Comparison of ENCODE assay signal across 22 cellular contexts in the genomic region with DNA sequence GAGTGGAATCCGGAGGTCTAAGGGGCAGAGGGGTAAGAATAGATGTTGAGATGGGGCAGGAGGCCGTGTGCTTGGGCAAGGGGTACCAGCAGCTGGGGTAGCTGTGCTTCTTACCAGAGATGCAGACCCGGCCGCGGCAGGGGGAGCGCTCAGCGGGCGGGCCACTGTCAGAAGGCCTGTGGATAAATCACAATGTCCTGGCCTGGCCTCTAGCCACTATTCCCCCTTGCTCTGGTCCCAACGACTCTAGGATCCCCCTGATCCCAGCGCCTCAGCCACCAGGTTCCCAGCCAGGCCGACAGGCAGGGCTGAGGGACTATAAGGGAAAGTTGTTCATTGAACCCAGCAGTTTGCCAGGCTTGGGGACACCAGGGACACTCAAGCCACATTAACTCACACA. TPM values are rescaled to one million over a fixed set of nuclear protein-coding genes. Genes with fewer than 3 reads are reported as not detected.
DNase-seq lines count a peak whose midpoint lies in the region; ATAC-seq and TF ChIP-seq lines count a peak whose summit lies in the region.
"Had no signal": no experiment of that assay in that cellular context is flagged by ENCODE, and none has a peak within 500 bp of the region (broad histone marks: within the 10 kb centered on the region; RNA-seq: fewer than 3 reads in every experiment).

No MANE protein-coding gene starts in this region.

- TF ChIP-seq POLR2A in Peyer's patch (IDR thresholded peaks at IDR 0.05) (no peak), right lobe of liver (IDR thresholded peaks at IDR 0.05) (no peak), sigmoid colon (IDR thresholded peaks at IDR 0.05) (no peak), tibial nerve (IDR thresholded peaks at IDR 0.05) (no peak)

- peaks cover 51% of the 10 kb centered on the region for H3K36me3 Mint-ChIP-seq in endothelial cell (ENCODE audit: low read depth, unreplicated experiment)
- H3K36me3 Mint-ChIP-seq in activated naive CD4-positive, alpha-beta T cell treated with anti-CD3 and anti-CD28 coated beads, Interleukin-2, amount 50 U/mL, for 72 hours = no peaks in the 10 kb centered on the region
- H3K36me3 Mint-ChIP-seq in natural killer cell treated with Interleukin-12 subunit alpha and Interleukin-12 subunit beta and Interleukin-15 and Interleukin-18, amount 100 ng/mL, for 72 hours = no peaks in the 10 kb centered on the region

- H3K27me3 ChIP-seq in Peyer's patch (no peaks in the 10 kb centered on the region), right lobe of liver (no peaks in the 10 kb centered on the region), sigmoid colon (no peaks in the 10 kb centered on the region), tibial nerve (no peaks in the 10 kb centered on the region)

- WGBS in right lobe of liver (ENCODE audit: insufficient coverage, low coverage, low lambda C conversion rate, missing lambda C conversion rate) = 25% methylated on average over 1 of the region's 11 CpGs
- WGBS in sigmoid colon, 2 donors = 72 to 82% methylated on average over 11 of the region's 11 CpGs
- WGBS in tibial nerve, 2 donors = 79 to 82% methylated on average over 11 of the region's 11 CpGs

- intact Hi-C loops in right lobe of liver (cut with DNase I) = no loop called here
- intact Hi-C loops in sigmoid colon (cut with DNase I) = no loop called here

- no peak overlapping the region for H3K4me3 ChIP-seq in Peyer's patch
- peak overlapping the region in 1 of 3 donors; percentile 43 for H3K4me3 ChIP-seq in right lobe of liver
- no peak overlapping the region for H3K4me3 ChIP-seq in sigmoid colon
- H3K4me3 ChIP-seq in tibial nerve = no peak overlapping the region
- H3K4me3 ChIP-seq: PC-9 had no signal

- H3K27ac Mint-ChIP-seq in endothelial cell (ENCODE audit: unreplicated experiment) = peak overlapping the region; percentile 42
- peak overlapping the region in 1 of 2 donors; percentile 25 for H3K27ac Mint-ChIP-seq in activated naive CD4-positive, alpha-beta T cell treated with anti-CD3 and anti-CD28 coated beads, Interleukin-2, amount 50 U/mL, for 72 hours
- H3K27ac Mint-ChIP-seq in natural killer cell treated with Interleukin-12 subunit alpha and Interleukin-12 subunit beta and Interleukin-15 and Interleukin-18, amount 100 ng/mL, for 72 hours = no peak overlapping the region

- H3K4me1 ChIP-seq in Peyer's patch = peaks cover 0 to 16% (median 4%) of the 10 kb centered on the region in 4 donors
- H3K4me1 ChIP-seq in right lobe of liver = peaks cover 0 to 29% (median 15%) of the 10 kb centered on the region in 4 donors
- no peaks in the 10 kb centered on the region for H3K4me1 ChIP-seq in sigmoid colon
- H3K4me1 ChIP-seq in tibial nerve = peaks cover 0 to 25% (median 0%) of the 10 kb centered on the region in 4 donors

- ATAC-seq in right lobe of liver = peak; percentile 4 to 33 (median 18)
- no peak for ATAC-seq in activated naive CD4-positive, alpha-beta T cell treated with anti-CD3 and anti-CD28 coated beads, Interleukin-2, amount 50 U/mL, for 72 hours
- ATAC-seq in natural killer cell treated with Interleukin-12 subunit alpha and Interleukin-12 subunit beta and Interleukin-15 and Interleukin-18, amount 100 ng/mL, for 72 hours = no peak
- ATAC-seq: HCT116 had no signal

- H3K9me3 Mint-ChIP-seq in endothelial cell (ENCODE audit: unreplicated experiment) = no peaks in the 10 kb centered on the region
- H3K9me3 Mint-ChIP-seq in activated naive CD4-positive, alpha-beta T cell treated with anti-CD3 and anti-CD28 coated beads, Interleukin-2, amount 50 U/mL, for 72 hours = no peaks in the 10 kb centered on the region
- no peaks in the 10 kb centered on the region for H3K9me3 Mint-ChIP-seq in natural killer cell treated with Interleukin-12 subunit alpha and Interleukin-12 subunit beta and Interleukin-15 and Interleukin-18, amount 100 ng/mL, for 72 hours

- no peak overlapping the region for H3K4me3 Mint-ChIP-seq in endothelial cell (ENCODE audit: unreplicated experiment)
- H3K4me3 Mint-ChIP-seq in natural killer cell treated with Interleukin-12 subunit alpha and Interleukin-12 subunit beta and Interleukin-15 and Interleukin-18, amount 100 ng/mL, for 72 hours = no peak overlapping the region

- no peak for TF ChIP-seq CTCF in Peyer's patch (IDR thresholded peaks at IDR 0.05)
- TF ChIP-seq CTCF in endothelial cell (IDR thresholded peaks at IDR 0.05; ENCODE audit: unreplicated experiment) = no peak
- no peak for TF ChIP-seq CTCF in right lobe of liver (IDR thresholded peaks at IDR 0.05)
- TF ChIP-seq CTCF in sigmoid colon (IDR thresholded peaks at IDR 0.05) = no peak
- TF ChIP-seq CTCF in tibial nerve (IDR thresholded peaks at IDR 0.05) = no peak

- H3K27ac ChIP-seq in Peyer's patch (peak overlapping the region in 3 of 4 donors; percentile 62 to 91 (median 62)), right lobe of liver (peak overlapping the region in 1 of 3 donors; percentile 63), sigmoid colon (no peak overlapping the region), tibial nerve (peak overlapping the region in 2 of 4 donors; percentile 25 to 43)
- H3K27ac ChIP-seq: PC-9 had no signal

- H3K27me3 Mint-ChIP-seq in endothelial cell (ENCODE audit: unreplicated experiment) = peaks cover 19% of the 10 kb centered on the region
- H3K27me3 Mint-ChIP-seq in natural killer cell treated with Interleukin-12 subunit alpha and Interleukin-12 subunit beta and Interleukin-15 and Interleukin-18, amount 100 ng/mL, for 72 hours = no peaks in the 10 kb centered on the region

- peaks cover 14% of the 10 kb centered on the region for H3K4me1 Mint-ChIP-seq in endothelial cell (ENCODE audit: unreplicated experiment)
- H3K4me1 Mint-ChIP-seq in natural killer cell treated with Interleukin-12 subunit alpha and Interleukin-12 subunit beta and Interleukin-15 and Interleukin-18, amount 100 ng/mL, for 72 hours (ENCODE audit: low read depth in 2 of 2) = no peaks in the 10 kb centered on the region

- DNase-seq in Peyer's patch = no peak
- no peak for DNase-seq in endothelial cell (ENCODE audit: low spot score)
- peak in 1 of 3 donors; percentile 53 for DNase-seq in right lobe of liver
- peak; percentile 46 for DNase-seq in sigmoid colon
- no peak for DNase-seq in NCI-H2196 (lab: John Stamatoyannopoulos, UW; ENCODE audit: unreplicated experiment)
- no peak for DNase-seq in activated naive CD4-positive, alpha-beta T cell treated with anti-CD3 and anti-CD28 coated beads, Interleukin-2, amount 50 U/mL, for 72 hours (ENCODE audit: low spot score in 2 of 2)
- DNase-seq in natural killer cell treated with Interleukin-12 subunit alpha and Interleukin-12 subunit beta and Interleukin-15 and Interleukin-18, amount 100 ng/mL, for 72 hours (ENCODE audit: low spot score) = no peak
- no peak for DNase-seq in tibial nerve (ENCODE audit: low spot score in 2 of 2)
- DNase-seq: 8988T, ACHN, Calu3, DMS79 treated with DMSO at 0.1 percent for 48 hours, GF-D8, IMR-90, KG1, MM.1S, NCI-H2029, NCI-H526 treated with DMSO at 0.1 percent for 48 hours, PC-9, RPMI8226, SHP77 treated with DMSO at 0.1 percent for 48 hours had no signal

- no peaks in the 10 kb centered on the region for H3K9me3 ChIP-seq in Peyer's patch
- no peaks in the 10 kb centered on the region for H3K9me3 ChIP-seq in right lobe of liver
- H3K9me3 ChIP-seq in sigmoid colon = no peaks in the 10 kb centered on the region
- no peaks in the 10 kb centered on the region for H3K9me3 ChIP-seq in tibial nerve

- TF ChIP-seq EP300 in sigmoid colon (IDR thresholded peaks at IDR 0.05) (no peak), tibial nerve (IDR thresholded peaks at IDR 0.05) (no peak)

- H3K36me3 ChIP-seq in Peyer's patch = peaks cover 0 to 54% (median 0%) of the 10 kb centered on the region in 3 donors
- peaks cover 0 to 52% (median 20%) of the 10 kb centered on the region in 4 donors for H3K36me3 ChIP-seq in right lobe of liver
- peaks cover 0 to 72% (median 31%) of the 10 kb centered on the region in 4 donors for H3K36me3 ChIP-seq in sigmoid colon
- peaks cover 8 to 72% (median 10%) of the 10 kb centered on the region in 3 donors for H3K36me3 ChIP-seq in tibial nerve

RNA-seq across cellular contexts. Expression of gene WDR54, which starts 9.0 kb away (rescaled TPM):
- total RNA-seq in Peyer's patch (1 to 10 TPM in 3 of 4 donors, not detected in 1; 1.2 to 2.5 (median 2.3) TPM), endothelial cell (ENCODE audit: unreplicated experiment) (34.1 TPM), right lobe of liver (1 to 10 TPM; 1.6 to 5.3 (median 2.2) TPM), sigmoid colon (10 to 100 TPM in 2 of 4 donors, 1 to 10 TPM in 2; 7.5 to 13.3 (median 9.8) TPM), tibial nerve (10 to 100 TPM in 3 of 4 donors, 1 to 10 TPM in 1; 9.6 to 25.2 (median 18.5) TPM)
- 10 to 100 TPM in 1 of 3 donors, 1 to 10 TPM in 2; 3.0 to 13.6 (median 3.2) TPM for polyA plus RNA-seq in sigmoid colon
- 100 to 1,000 TPM in 1 of 2 donors, 10 to 100 TPM in 1; 14.3 to 173 TPM for total RNA-seq in activated naive CD4-positive, alpha-beta T cell treated with anti-CD3 and anti-CD28 coated beads, Interleukin-2, amount 50 U/mL, for 72 hours
- 10 to 100 TPM; 41.8 to 44.9 TPM for total RNA-seq in natural killer cell treated with Interleukin-12 subunit alpha and Interleukin-12 subunit beta and Interleukin-15 and Interleukin-18, amount 100 ng/mL, for 72 hours

RNA-seq across cellular contexts. Expression of gene C2orf81, which starts 9.1 kb away (rescaled TPM):
- 1 to 10 TPM in 3 of 4 donors, under 1 TPM in 1; 0.94 to 3.3 (median 1.7) TPM for total RNA-seq in Peyer's patch
- total RNA-seq in endothelial cell (ENCODE audit: unreplicated experiment) = 5.0 TPM
- total RNA-seq in right lobe of liver = under 1 TPM in 5 of 6 experiments, not detected in 1; 0.18 to 0.56 (median 0.31) TPM
- total RNA-seq in sigmoid colon = 1 to 10 TPM in 3 of 4 donors, not detected in 1; 1.4 to 2.2 (median 2.0) TPM
- polyA plus RNA-seq in sigmoid colon = 1 to 10 TPM in 2 of 3 donors, under 1 TPM in 1; 0.46 to 2.0 (median 1.8) TPM
- 1 to 10 TPM; 2.1 to 6.4 TPM for total RNA-seq in activated naive CD4-positive, alpha-beta T cell treated with anti-CD3 and anti-CD28 coated beads, Interleukin-2, amount 50 U/mL, for 72 hours
- total RNA-seq in natural killer cell treated with Interleukin-12 subunit alpha and Interleukin-12 subunit beta and Interleukin-15 and Interleukin-18, amount 100 ng/mL, for 72 hours = 1 to 10 TPM; 1.7 to 2.2 TPM
- total RNA-seq in tibial nerve = 10 to 100 TPM in 1 of 4 donors, 1 to 10 TPM in 3; 4.5 to 14.4 (median 5.3) TPM

RNA-seq across cellular contexts. Expression of gene RTKN, which starts 11.2 kb away (rescaled TPM):
- 10 to 100 TPM; 46.2 to 99.9 (median 75.7) TPM for total RNA-seq in Peyer's patch
- total RNA-seq in endothelial cell (ENCODE audit: unreplicated experiment) = 65.4 TPM
- total RNA-seq in right lobe of liver = 100 to 1,000 TPM in 2 of 6 experiments, 10 to 100 TPM in 4; 61.5 to 103 (median 83.0) TPM
- total RNA-seq in sigmoid colon = 10 to 100 TPM; 13.5 to 20.0 (median 17.0) TPM
- polyA plus RNA-seq in sigmoid colon = 10 to 100 TPM; 15.0 to 44.6 (median 16.2) TPM
- 1 to 10 TPM in 1 of 2 donors, under 1 TPM in 1; 0.91 to 4.6 TPM for total RNA-seq in activated naive CD4-positive, alpha-beta T cell treated with anti-CD3 and anti-CD28 coated beads, Interleukin-2, amount 50 U/mL, for 72 hours
- total RNA-seq in natural killer cell treated with Interleukin-12 subunit alpha and Interleukin-12 subunit beta and Interleukin-15 and Interleukin-18, amount 100 ng/mL, for 72 hours = 10 to 100 TPM in 1 of 2 donors, 1 to 10 TPM in 1; 4.6 to 11.6 TPM
- 10 to 100 TPM; 83.4 to 93.1 (median 87.1) TPM for total RNA-seq in tibial nerve

RNA-seq across cellular contexts. Expression of gene INO80B, which starts 24.4 kb away (rescaled TPM):
- total RNA-seq in Peyer's patch (10 to 100 TPM in 3 of 4 donors, 1 to 10 TPM in 1; 5.4 to 83.3 (median 41.8) TPM), endothelial cell (ENCODE audit: unreplicated experiment) (22.1 TPM), right lobe of liver (10 to 100 TPM in 5 of 6 experiments, 1 to 10 TPM in 1; 3.4 to 20.3 (median 18.8) TPM), sigmoid colon (10 to 100 TPM in 2 of 4 donors, 1 to 10 TPM in 2; 7.5 to 41.8 (median 15.0) TPM), tibial nerve (10 to 100 TPM; 15.1 to 40.6 (median 27.5) TPM)
- 10 to 100 TPM; 12.9 to 36.9 (median 19.2) TPM for polyA plus RNA-seq in sigmoid colon
- 10 to 100 TPM; 26.2 to 50.3 TPM for total RNA-seq in activated naive CD4-positive, alpha-beta T cell treated with anti-CD3 and anti-CD28 coated beads, Interleukin-2, amount 50 U/mL, for 72 hours
- total RNA-seq in natural killer cell treated with Interleukin-12 subunit alpha and Interleukin-12 subunit beta and Interleukin-15 and Interleukin-18, amount 100 ng/mL, for 72 hours = 10 to 100 TPM; 42.3 to 45.6 TPM

RNA-seq across cellular contexts. Expression of gene WBP1, which starts 27.7 kb away (rescaled TPM):
- total RNA-seq in Peyer's patch (10 to 100 TPM; 46.2 to 81.3 (median 59.9) TPM), endothelial cell (ENCODE audit: unreplicated experiment) (76.8 TPM), right lobe of liver (10 to 100 TPM; 29.6 to 37.6 (median 32.2) TPM), sigmoid colon (10 to 100 TPM; 63.1 to 89.2 (median 74.1) TPM), tibial nerve (10 to 100 TPM; 35.7 to 84.6 (median 69.0) TPM)
- 10 to 100 TPM; 59.2 to 61.3 (median 59.3) TPM for polyA plus RNA-seq in sigmoid colon
- total RNA-seq in activated naive CD4-positive, alpha-beta T cell treated with anti-CD3 and anti-CD28 coated beads, Interleukin-2, amount 50 U/mL, for 72 hours = 10 to 100 TPM; 33.5 to 58.6 TPM
- 10 to 100 TPM; 28.6 to 48.0 TPM for total RNA-seq in natural killer cell treated with Interleukin-12 subunit alpha and Interleukin-12 subunit beta and Interleukin-15 and Interleukin-18, amount 100 ng/mL, for 72 hours

Comparison
In these comparisons a context has a peak if more than half of its experiments do, and no peak if none do; other contexts are left out.
1. H3K27ac ChIP-seq: peak in Peyer's patch (3 of 4); none in sigmoid colon (0 of 4).
2. ATAC-seq: peak in right lobe of liver (4 of 4); none in activated naive CD4-positive, alpha-beta T cell treated with anti-CD3 and anti-CD28 coated beads, Interleukin-2, amount 50 U/mL, for 72 hours (0 of 2) and natural killer cell treated with Interleukin-12 subunit alpha and Interleukin-12 subunit beta and Interleukin-15 and Interleukin-18, amount 100 ng/mL, for 72 hours (0 of 2).